ENCODE assay signal across 20 cellular contexts in genomic region chr4:169744601-169745000, GRCh38.
"Had no signal": no experiment of that assay in that cellular context is flagged by ENCODE, and none has a peak within 500 bp of the region (broad histone marks: within the 10 kb centered on the region; RNA-seq: fewer than 3 reads in every experiment).

No MANE protein-coding gene starts in this region.

- H3K4me1 ChIP-seq: parathyroid adenoma had no signal

- H3K27ac ChIP-seq: parathyroid adenoma, skin epidermis had no signal

- H3K27me3 ChIP-seq: tibial nerve had no signal

- H3K4me1 Mint-ChIP-seq: activated T-helper 17 cell treated with anti-CD3 and anti-CD28 coated beads, Interleukin-2, amount 50 U/mL, for 72 hours; nephron progenitor cell had no signal

- H3K4me3 Mint-ChIP-seq: activated CD8-positive, alpha-beta T cell treated with anti-CD3 and anti-CD28 coated beads, Interleukin-2, amount 10 ng/mL, durations not matched to agents 7 days and 5 days; activated T-helper 17 cell treated with anti-CD3 and anti-CD28 coated beads, Interleukin-2, amount 50 U/mL, for 72 hours; nephron progenitor cell; stimulated activated naive CD8-positive, alpha-beta T cell treated with anti-CD3 and anti-CD28 coated beads, Interleukin-15, Interleukin-2, amounts not matched to agents 100 ng/mL and 50 ng/mL, for 24 hours had no signal

- H3K79me2 ChIP-seq: parathyroid adenoma had no signal

- FAIRE-seq: frontal cortex, TTC549, urothelium cell line had no signal

- DNase-seq: activated CD4-positive, alpha-beta T cell treated with anti-CD3 and anti-CD28 coated beads for 1 hour; activated CD4-positive, alpha-beta T cell treated with anti-CD3 and anti-CD28 coated beads, Interleukin-2, amount 50 U/mL, for 1 hour; activated CD8-positive, alpha-beta T cell treated with anti-CD3 and anti-CD28 coated beads, Interleukin-2, amount 10 ng/mL, durations not matched to agents 7 days and 5 days; cerebellar nuclear complex; glutamatergic neuron; hippocampal formation; nephron progenitor cell; right cardiac atrium; stimulated activated CD4-positive, alpha-beta T cell treated with anti-CD3 and anti-CD28 coated beads, Interleukin-1b, Interleukin-23, amount 100 ng/mL, for 48 hours; T-helper 1 cell had no signal

- H3K9me3 ChIP-seq: tibial nerve had no signal

- H3K27me3 Mint-ChIP-seq: activated T-helper 17 cell treated with anti-CD3 and anti-CD28 coated beads, Interleukin-2, amount 50 U/mL, for 72 hours; stimulated activated naive CD8-positive, alpha-beta T cell treated with anti-CD3 and anti-CD28 coated beads, Interleukin-15, Interleukin-2, amounts not matched to agents 100 ng/mL and 50 ng/mL, for 24 hours had no signal

- H3K9me3 Mint-ChIP-seq: activated naive CD4-positive, alpha-beta T cell treated with anti-CD3 and anti-CD28 coated beads, Interleukin-2, amount 50 U/mL, for 72 hours; activated T-helper 17 cell treated with anti-CD3 and anti-CD28 coated beads, Interleukin-2, amount 50 U/mL, for 72 hours; nephron progenitor cell; stimulated activated naive CD8-positive, alpha-beta T cell treated with anti-CD3 and anti-CD28 coated beads, Interleukin-15, Interleukin-2, amounts not matched to agents 100 ng/mL and 50 ng/mL, for 24 hours had no signal

- H2AFZ ChIP-seq: parathyroid adenoma had no signal

- H3K27ac Mint-ChIP-seq: activated CD8-positive, alpha-beta T cell treated with anti-CD3 and anti-CD28 coated beads, Interleukin-2, amount 10 ng/mL, durations not matched to agents 7 days and 5 days; activated naive CD4-positive, alpha-beta T cell treated with anti-CD3 and anti-CD28 coated beads, Interleukin-2, amount 50 U/mL, for 72 hours; activated T-helper 17 cell treated with anti-CD3 and anti-CD28 coated beads, Interleukin-2, amount 50 U/mL, for 72 hours; nephron progenitor cell; stimulated activated naive CD8-positive, alpha-beta T cell treated with anti-CD3 and anti-CD28 coated beads, Interleukin-15, Interleukin-2, amounts not matched to agents 100 ng/mL and 50 ng/mL, for 24 hours had no signal

- H3K4me3 ChIP-seq: coronary artery, skin epidermis, tibial nerve had no signal

- ATAC-seq: activated CD8-positive, alpha-beta T cell treated with anti-CD3 and anti-CD28 coated beads, Interleukin-2, amount 10 ng/mL, durations not matched to agents 7 days and 5 days; right cardiac atrium had no signal

- H3K9ac ChIP-seq: parathyroid adenoma had no signal
